Comparison of ENCODE assay signal across 14 cellular contexts in genomic region chr16:23105309-23105708, GRCh38. TPM values are rescaled to one million over a fixed set of nuclear protein-coding genes. Genes with fewer than 3 reads are reported as not detected.
A peak's percentile ranks its signal among the peaks of the same experiment; 100 is the strongest.
DNase-seq lines count a peak whose midpoint lies in the region; ATAC-seq and TF ChIP-seq lines count a peak whose summit lies in the region.
"Had no signal": no experiment of that assay in that cellular context is flagged by ENCODE, and none has a peak within 500 bp of the region (broad histone marks: within the 10 kb centered on the region; RNA-seq: fewer than 3 reads in every experiment).

No MANE protein-coding gene starts in this region.

- WGBS in prostate gland = 43% methylated on average over 5 of the region's 5 CpGs

- H3K27me3 ChIP-seq in prostate gland (replicated peaks; ENCODE audit: insufficient read depth) = no peaks in the 10 kb centered on the region

- peak; percentile 77 for ATAC-seq in left colon

- no peaks in the 10 kb centered on the region for H3K9me3 ChIP-seq in prostate gland
- H3K9me3 ChIP-seq: HAP-1 had no signal

- H3K36me3 ChIP-seq in prostate gland = no peaks in the 10 kb centered on the region

- H3K4me1 ChIP-seq in prostate gland (replicated peaks) = no peaks in the 10 kb centered on the region
- H3K4me1 ChIP-seq: HAP-1 had no signal

- TF ChIP-seq CTCF in VCaP (conservative IDR thresholded peaks at IDR 0.05) (no peak), prostate gland (IDR thresholded peaks at IDR 0.05) (no peak)

- intact Hi-C loops in left colon (cut with DNase I, micrococcal nuclease) (no loop called here), prostate gland (cut with DNase I) (no loop called here)

- H3K4me3 ChIP-seq in prostate gland = no peak overlapping the region
- H3K4me3 ChIP-seq: HAP-1, PC-9 had no signal

- peak overlapping the region; percentile 10; the same call in 1 of the 2 replicates for H3K27ac ChIP-seq in VCaP
- H3K27ac ChIP-seq in prostate gland = peak overlapping the region; percentile 58 to 61
- H3K27ac ChIP-seq: PC-9 had no signal

- TF ChIP-seq POLR2A in prostate gland (IDR thresholded peaks at IDR 0.05) = no peak

- DNase-seq in NCI-H69 (lab: John Stamatoyannopoulos, UW) (peak; percentile 44), left colon (peak in 1 of 2 donors; percentile 22), prostate gland (ENCODE audit: low spot score) (peak; percentile 61), NCI-H187 treated with DMSO at 0.1 percent for 48 hours (lab: John Stamatoyannopoulos, UW) (no peak)
- DNase-seq in activated CD4-positive, alpha-beta T cell treated with anti-CD3 and anti-CD28 coated beads for 48 hours = no peak
- no peak for DNase-seq in activated naive CD4-positive, alpha-beta T cell treated with anti-CD3 and anti-CD28 coated beads, Interleukin-2, amount 50 U/mL, for 16 hours
- DNase-seq: DMS53, MM.1S, NCI-H1105, NCI-H1694 treated with DMSO at 0.1 percent for 48 hours, NCI-H526 treated with DMSO at 0.1 percent for 48 hours, PC-9 had no signal

RNA-seq across cellular contexts. Expression of gene USP31, which starts 43.9 kb away (rescaled TPM):
- total RNA-seq in left colon (1 to 10 TPM; 5.8 to 7.5 TPM), prostate gland (10 to 100 TPM; 16.2 to 67.3 TPM)

Comparison
In these comparisons a context has a peak if more than half of its experiments do, and no peak if none do; other contexts are left out.
1. DNase-seq: peak in NCI-H69 (single experiment) and prostate gland (single experiment); none in activated CD4-positive, alpha-beta T cell treated with anti-CD3 and anti-CD28 coated beads for 48 hours (single experiment), activated naive CD4-positive, alpha-beta T cell treated with anti-CD3 and anti-CD28 coated beads, Interleukin-2, amount 50 U/mL, for 16 hours (single experiment) and NCI-H187 treated with DMSO at 0.1 percent for 48 hours (single experiment).